22 cellular contexts compared by ENCODE assay signal in the genomic region with DNA sequence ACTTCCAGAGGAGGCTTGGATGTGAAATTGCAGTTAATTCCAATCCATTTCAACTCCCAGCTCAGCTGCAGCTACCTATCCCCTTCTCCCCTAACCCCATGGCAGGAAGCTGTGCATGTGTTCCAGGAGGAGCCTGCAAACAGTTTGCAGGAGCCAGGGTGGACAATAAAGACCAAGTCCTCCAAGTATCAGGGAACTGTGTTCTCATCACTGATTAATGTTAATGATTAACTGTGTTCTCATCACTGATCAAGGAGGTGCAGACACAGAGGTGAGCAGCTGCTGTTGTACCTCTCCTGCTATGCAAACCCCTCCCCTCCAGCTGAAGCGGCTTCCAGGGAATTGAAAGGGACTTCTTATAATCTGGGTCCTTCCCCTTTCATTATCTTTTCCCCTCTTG. TPM values are rescaled to one million over a fixed set of nuclear protein-coding genes. Genes with fewer than 3 reads are reported as not detected.
DNase-seq lines count a peak whose midpoint lies in the region; ATAC-seq and TF ChIP-seq lines count a peak whose summit lies in the region.
"Had no signal": no experiment of that assay in that cellular context is flagged by ENCODE, and none has a peak within 500 bp of the region (broad histone marks: within the 10 kb centered on the region; RNA-seq: fewer than 3 reads in every experiment).

No MANE protein-coding gene starts in this region.

- no peak for ATAC-seq in HG03432 (IDR thresholded peaks at IDR 0.05; ENCODE audit: unreplicated experiment)
- ATAC-seq: Right ventricle myocardium inferior had no signal

- H3K27me3 ChIP-seq in osteoblast (ENCODE audit: insufficient read depth, low read length) (no peaks in the 10 kb centered on the region), MM.1S (replicated peaks; ENCODE audit: insufficient read depth, low read length) (no peaks in the 10 kb centered on the region)

- H3K9me3 ChIP-seq in osteoblast (ENCODE audit: low read depth, low read length) (no peaks in the 10 kb centered on the region), MM.1S (replicated peaks; ENCODE audit: insufficient read depth, low read length) (no peaks in the 10 kb centered on the region)

- no peak overlapping the region for H3K27ac ChIP-seq in osteoblast (ENCODE audit: low read depth, low read length)
- no peak overlapping the region for H3K27ac ChIP-seq in MM.1S (ENCODE audit: low read length)
- H3K27ac ChIP-seq: HL-60 had no signal

- peaks cover 3% of the 10 kb centered on the region; the same call in 1 of the 2 replicates for H3F3A ChIP-seq in MM.1S (ENCODE audit: insufficient read depth, low read length)

- TF ChIP-seq CTCF in osteoblast (IDR thresholded peaks at IDR 0.05; ENCODE audit: extremely low read depth, low read depth, low read length) (no peak), MM.1S (IDR thresholded peaks at IDR 0.05; ENCODE audit: low read length) (no peak)

- no peak overlapping the region for H3K4me3 ChIP-seq in osteoblast (ENCODE audit: insufficient read depth, low read length)
- H3K4me3 ChIP-seq in MM.1S (ENCODE audit: low read length), result no peak overlapping the region

- H3K36me3 ChIP-seq in osteoblast (ENCODE audit: insufficient read depth, low read length) (no peaks in the 10 kb centered on the region), MM.1S (replicated peaks; ENCODE audit: insufficient read depth, low read length) (no peaks in the 10 kb centered on the region)

- H4K20me1 ChIP-seq in osteoblast (ENCODE audit: insufficient read depth, low read length) (no peaks in the 10 kb centered on the region), MM.1S (ENCODE audit: insufficient read depth, low read length) (no peaks in the 10 kb centered on the region)

- no peaks in the 10 kb centered on the region for H3K4me1 ChIP-seq in osteoblast (ENCODE audit: insufficient read depth, low read length)
- no peaks in the 10 kb centered on the region for H3K4me1 ChIP-seq in MM.1S (ENCODE audit: low read length)

- H2AFZ ChIP-seq in osteoblast (ENCODE audit: low read length) (no peak overlapping the region), MM.1S (ENCODE audit: low read length) (no peak overlapping the region)

- H3K9me2 ChIP-seq in MM.1S (replicated peaks; ENCODE audit: insufficient read depth, low read length), result no peaks in the 10 kb centered on the region

- no peak overlapping the region for H3K9ac ChIP-seq in MM.1S (ENCODE audit: low read length)

- peak; percentile 21 for DNase-seq in Caki2 (ENCODE audit: low read depth)
- DNase-seq in NCI-H526 treated with DMSO at 0.1 percent for 48 hours (lab: John Stamatoyannopoulos, UW), result peak; percentile 61
- peak; percentile 70 for DNase-seq in kidney tubule cell (ENCODE audit: low spot score)
- DNase-seq in osteoblast (ENCODE audit: insufficient read length, low spot score, missing footprints), result peak; percentile 25
- DNase-seq in MM.1S, result no peak
- no peak for DNase-seq in RPMI8226
- no peak for DNase-seq in AG08396 (ENCODE audit: low spot score)
- DNase-seq: ACHN; CD4-positive, alpha-beta T cell; DMS 273 treated with DMSO at 0.1 percent for 48 hours; EL; KG1; NCI-H1092; NCI-H1694 treated with DMSO at 0.1 percent for 48 hours; NCI-H446; NCI-H82 had no signal

- in situ Hi-C loops in Caki2 (cut with HindIII; ENCODE audit: low pct_unique_long_range_greater_than_20kb, low sequenced_read_pairs), result no loop called here

- H3K4me2 ChIP-seq in osteoblast (ENCODE audit: insufficient read depth, low read length) (no peak overlapping the region), MM.1S (ENCODE audit: low read depth, low read length) (no peak overlapping the region)

- H3K79me2 ChIP-seq in osteoblast (ENCODE audit: insufficient read depth, low read length), result no peaks in the 10 kb centered on the region
- no peaks in the 10 kb centered on the region for H3K79me2 ChIP-seq in MM.1S (ENCODE audit: low read length)

RNA-seq across cellular contexts. Expression of gene CLDN19, which starts 19.2 kb away (rescaled TPM):
- not detected in 2 replicates for total RNA-seq in Caki2 (2014; rRNA removed; shearing (Covaris generic); ENCODE audit: low replicate concordance)
- total RNA-seq in osteoblast, result not detected in 2 replicates
- total RNA-seq: B cell; CD4-positive, alpha-beta T cell; H4; M059J; Right ventricle myocardium inferior had no signal

RNA-seq across cellular contexts. Expression of gene YBX1, which starts 38.6 kb away (rescaled TPM):
- total RNA-seq in Caki2 (2014; rRNA removed; shearing (Covaris generic); ENCODE audit: low replicate concordance), result 855 and 996 TPM in 2 replicates
- 481 and 491 TPM in 2 replicates for total RNA-seq in osteoblast

RNA-seq across cellular contexts. Expression of gene P3H1, which starts 46.0 kb away (rescaled TPM):
- 51.4 and 54.4 TPM in 2 replicates for total RNA-seq in Caki2 (2014; rRNA removed; shearing (Covaris generic); ENCODE audit: low replicate concordance)
- 209 and 213 TPM in 2 replicates for total RNA-seq in osteoblast

RNA-seq across cellular contexts. Expression of gene C1orf50, which starts 46.2 kb away (rescaled TPM):
- total RNA-seq in Caki2 (2014; rRNA removed; shearing (Covaris generic); ENCODE audit: low replicate concordance), result 0.57 and 1.8 TPM in 2 replicates
- 4.7 and 5.9 TPM in 2 replicates for total RNA-seq in osteoblast

Comparison
In these comparisons a context has a peak if more than half of its experiments do, and no peak if none do; other contexts are left out.
1. DNase-seq: peak in Caki2 (single experiment), NCI-H526 treated with DMSO at 0.1 percent for 48 hours (single experiment), kidney tubule cell (single experiment) and osteoblast (single experiment); none in MM.1S (single experiment), RPMI8226 (single experiment) and AG08396 (single experiment).